24 cellular contexts compared by ENCODE assay signal in the genomic region with DNA sequence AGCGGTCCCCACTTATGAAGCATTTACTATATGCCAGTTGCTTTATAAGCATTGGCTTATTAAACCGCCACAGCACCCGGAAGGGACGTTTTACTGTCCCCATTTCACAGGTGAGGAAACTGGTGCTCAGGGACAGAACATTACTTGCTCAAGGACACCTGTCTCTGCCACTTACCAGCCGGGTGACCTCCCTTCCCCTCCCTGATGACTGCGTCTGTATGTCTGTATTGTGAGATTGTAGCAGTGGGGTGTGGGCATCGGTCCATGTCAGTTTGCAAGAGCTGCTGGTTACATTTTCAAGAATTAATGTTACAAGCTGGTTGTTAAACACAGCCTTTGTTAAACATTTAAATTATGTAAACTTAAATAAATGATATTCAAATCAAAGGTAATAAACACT.
"Had no signal": no experiment of that assay in that cellular context is flagged by ENCODE, and none has a peak within 500 bp of the region (broad histone marks: within the 10 kb centered on the region; RNA-seq: fewer than 3 reads in every experiment).

No MANE protein-coding gene starts in this region.

- H3K9me3 ChIP-seq: gastroesophageal sphincter, mucosa of descending colon, tibial nerve, uterus had no signal

- H3K9ac ChIP-seq: neural progenitor cell had no signal

- H3K4me1 Mint-ChIP-seq: activated naive CD4-positive, alpha-beta T cell treated with anti-CD3 and anti-CD28 coated beads, Interleukin-2, amount 10 ng/mL, durations not matched to agents 7 days and 5 days; stimulated activated effector memory CD8-positive, alpha-beta T cell treated with anti-CD3 and anti-CD28 coated beads, Interleukin-12 subunit alpha, Interleukin-12 subunit beta, amount 100 ng/mL, for 72 hours; stimulated activated naive CD8-positive, alpha-beta T cell treated with anti-CD3 and anti-CD28 coated beads, Interleukin-15, amount 100 ng/mL, for 72 hours had no signal

- H3K36me3 ChIP-seq: gastroesophageal sphincter, neural progenitor cell, tibial nerve, uterus had no signal

- H3K4me3 Mint-ChIP-seq: activated naive CD4-positive, alpha-beta T cell treated with anti-CD3 and anti-CD28 coated beads, Interleukin-2, amount 10 ng/mL, durations not matched to agents 7 days and 5 days; memory B cell; naive thymus-derived CD4-positive, alpha-beta T cell; neural progenitor cell; stimulated activated effector memory CD8-positive, alpha-beta T cell treated with anti-CD3 and anti-CD28 coated beads, Interleukin-12 subunit alpha, Interleukin-12 subunit beta, amount 100 ng/mL, for 72 hours; stimulated activated naive CD8-positive, alpha-beta T cell treated with anti-CD3 and anti-CD28 coated beads, Interleukin-15, amount 100 ng/mL, for 72 hours; T-helper 1 cell treated with Interleukin-12 subunit alpha and Interleukin-12 subunit beta and Interleukin-4 antibody, amounts not matched to agents 30 μg/mL and 1 μg/mL, for 36 hours had no signal

- H3K27ac Mint-ChIP-seq: activated naive CD4-positive, alpha-beta T cell treated with anti-CD3 and anti-CD28 coated beads, Interleukin-2, amount 10 ng/mL, durations not matched to agents 7 days and 5 days; memory B cell; naive thymus-derived CD4-positive, alpha-beta T cell; neural progenitor cell; progenitor cell of endocrine pancreas; stimulated activated effector memory CD8-positive, alpha-beta T cell treated with anti-CD3 and anti-CD28 coated beads, Interleukin-12 subunit alpha, Interleukin-12 subunit beta, amount 100 ng/mL, for 72 hours; T-helper 1 cell treated with Interleukin-12 subunit alpha and Interleukin-12 subunit beta and Interleukin-4 antibody, amounts not matched to agents 30 μg/mL and 1 μg/mL, for 36 hours had no signal

- H3K27ac ChIP-seq: epithelial cell of prostate, gastroesophageal sphincter, neural progenitor cell, tibial nerve, uterus had no signal

- H3K4me1 ChIP-seq: tibial nerve, uterus had no signal

- H3K4me2 ChIP-seq: neural progenitor cell had no signal

- H3K9me3 Mint-ChIP-seq: activated naive CD4-positive, alpha-beta T cell treated with anti-CD3 and anti-CD28 coated beads, Interleukin-2, amount 10 ng/mL, durations not matched to agents 7 days and 5 days; memory B cell; naive thymus-derived CD4-positive, alpha-beta T cell; neural progenitor cell; stimulated activated effector memory CD8-positive, alpha-beta T cell treated with anti-CD3 and anti-CD28 coated beads, Interleukin-12 subunit alpha, Interleukin-12 subunit beta, amount 100 ng/mL, for 72 hours; stimulated activated naive CD8-positive, alpha-beta T cell treated with anti-CD3 and anti-CD28 coated beads, Interleukin-15, amount 100 ng/mL, for 72 hours; T-helper 1 cell treated with Interleukin-12 subunit alpha and Interleukin-12 subunit beta and Interleukin-4 antibody, amounts not matched to agents 30 μg/mL and 1 μg/mL, for 36 hours had no signal

- ATAC-seq: gastroesophageal sphincter; mucosa of descending colon; naive thymus-derived CD4-positive, alpha-beta T cell; stimulated activated effector memory CD8-positive, alpha-beta T cell treated with anti-CD3 and anti-CD28 coated beads, Interleukin-12 subunit alpha, Interleukin-12 subunit beta, amount 100 ng/mL, for 72 hours; stimulated activated naive CD8-positive, alpha-beta T cell treated with anti-CD3 and anti-CD28 coated beads, Interleukin-15, amount 100 ng/mL, for 72 hours had no signal

- H2AFZ ChIP-seq: neural progenitor cell had no signal

- H3K4me3 ChIP-seq: gastroesophageal sphincter, mucosa of descending colon, neural progenitor cell, tibial nerve, uterus had no signal

- H3K36me3 Mint-ChIP-seq: activated naive CD4-positive, alpha-beta T cell treated with anti-CD3 and anti-CD28 coated beads, Interleukin-2, amount 10 ng/mL, durations not matched to agents 7 days and 5 days; memory B cell; naive thymus-derived CD4-positive, alpha-beta T cell; neural progenitor cell had no signal

- DNase-seq: activated CD4-positive, alpha-beta T cell treated with anti-CD3 and anti-CD28 coated beads for 4 hours; activated CD4-positive, alpha-beta T cell treated with anti-CD3 and anti-CD28 coated beads, Interleukin-2, amount 50 U/mL, for 48 hours; activated CD4-positive, CD25-positive, alpha-beta regulatory T cell; activated naive CD4-positive, alpha-beta T cell treated with anti-CD3 and anti-CD28 coated beads, Interleukin-2, amount 10 ng/mL, durations not matched to agents 7 days and 5 days; activated T-cell treated with anti-CD3 and anti-CD28 coated beads, Interleukin-2, amount 50 U/mL, for 48 hours; amygdala; cerebellar nuclear complex; cortex of kidney; head of caudate nucleus; hypothalamus; mucosa of descending colon; naive thymus-derived CD4-positive, alpha-beta T cell; retina; stimulated activated CD4-positive, alpha-beta T cell treated with anti-CD3 and anti-CD28 coated beads, Interleukin-1b, Interleukin-23, amount 100 ng/mL, for 48 hours; stimulated activated naive CD8-positive, alpha-beta T cell treated with anti-CD3 and anti-CD28 coated beads, Interleukin-15, amount 100 ng/mL, for 72 hours; uterus had no signal
